In genomic region chr20:17598013-17598550, GRCh38 we compare ENCODE assay signal across 28 cellular contexts. TPM values are rescaled to one million over a fixed set of nuclear protein-coding genes. Genes with fewer than 3 reads are reported as not detected.
DNase-seq lines count a peak whose midpoint lies in the region; ATAC-seq, FAIRE-seq and TF ChIP-seq lines count a peak whose summit lies in the region.
"Had no signal": no experiment of that assay in that cellular context is flagged by ENCODE, and none has a peak within 500 bp of the region (broad histone marks: within the 10 kb centered on the region; RNA-seq: fewer than 3 reads in every experiment).

No MANE protein-coding gene starts in this region.

- H3K27ac ChIP-seq in body of pancreas (no peak overlapping the region), keratinocyte (ENCODE audit: control insufficient read depth, insufficient read depth, low read length) (no peak overlapping the region), trophoblast cell (ENCODE audit: low read depth, low read length) (no peak overlapping the region)
- H3K27ac ChIP-seq: C4-2B, SJSA1 had no signal

- H3K27me3 ChIP-seq in body of pancreas (no peaks in the 10 kb centered on the region), keratinocyte (ENCODE audit: control insufficient read depth, extremely low read depth, insufficient read depth, low read length) (no peaks in the 10 kb centered on the region), trophoblast cell (ENCODE audit: insufficient read depth, low read length) (no peaks in the 10 kb centered on the region)
- H3K27me3 ChIP-seq: SJSA1 had no signal

- H3K9me1 ChIP-seq in keratinocyte (ENCODE audit: control insufficient read depth, extremely low read depth, insufficient read depth, low read length) = peaks cover 7% of the 10 kb centered on the region

- H4K12ac ChIP-seq in trophoblast cell (ENCODE audit: low read depth, low read length) = no peak overlapping the region

- no peak overlapping the region for H3K14ac ChIP-seq in trophoblast cell (ENCODE audit: low read length)

- no peak overlapping the region for H3K18ac ChIP-seq in trophoblast cell (ENCODE audit: low read length)

- H3K4me3 ChIP-seq in body of pancreas (no peak overlapping the region), keratinocyte (ENCODE audit: control insufficient read depth in 2 of 3, extremely low read depth in 1 of 3, insufficient read depth in 2 of 3, low read depth in 1 of 3, low read length in 3 of 3) (no peak overlapping the region), trophoblast cell (ENCODE audit: low read depth, low read length) (no peak overlapping the region)
- H3K4me3 ChIP-seq: GM12878, HAP-1, SJSA1 had no signal

- no peak overlapping the region for H2AFZ ChIP-seq in keratinocyte (ENCODE audit: control insufficient read depth, low read length)
- no peak overlapping the region for H2AFZ ChIP-seq in trophoblast cell (ENCODE audit: insufficient read depth, low read length, poor library complexity)

- CTCF ChIA-PET in activated CD8-positive, alpha-beta T cell treated with anti-CD3 and anti-CD28 coated beads for 36 hours (lab: Charles Lee) = interaction anchor here (0.5 kb wide), 1 partner anchor 94 kb away, joined by 3 read pairs; no protein-coding TSS in a partner anchor

- 31 to 48% methylated on average over 1 of the region's 1 CpG for WGBS in body of pancreas, 2 donors
- no CpG with 5 or more reads among the region's 1 CpG for WGBS in trophoblast cell (ENCODE audit: extremely low coverage, insufficient coverage, insufficient read length)

- no peak overlapping the region for H2AK5ac ChIP-seq in trophoblast cell (ENCODE audit: low read length)

- no peaks in the 10 kb centered on the region for H3K9me3 ChIP-seq in body of pancreas
- H3K9me3 ChIP-seq in keratinocyte (ENCODE audit: control insufficient read depth, low read depth, low read length) = no peaks in the 10 kb centered on the region
- no peaks in the 10 kb centered on the region for H3K9me3 ChIP-seq in trophoblast cell (ENCODE audit: insufficient read depth, low read depth, low read length)
- H3K9me3 ChIP-seq: Caco-2, HAP-1, SJSA1 had no signal

- H3K79me2 ChIP-seq in keratinocyte (ENCODE audit: control insufficient read depth, insufficient read depth, low read length) = peaks cover 97% of the 10 kb centered on the region
- H3K79me2 ChIP-seq in trophoblast cell (ENCODE audit: control insufficient read depth, insufficient read depth, low read length, poor library complexity) = peaks cover 13% of the 10 kb centered on the region

- H2BK5ac ChIP-seq in trophoblast cell (ENCODE audit: low read depth, low read length, poor library complexity) = no peak overlapping the region

- H3K9ac ChIP-seq in keratinocyte (ENCODE audit: control insufficient read depth, extremely low read depth, insufficient read depth, low read length) (no peak overlapping the region), trophoblast cell (ENCODE audit: low read length) (no peak overlapping the region)

- POLR2A ChIA-PET in activated CD8-positive, alpha-beta T cell treated with anti-CD3 and anti-CD28 coated beads for 36 hours (lab: Charles Lee) = no interaction called here

- intact Hi-C loops in body of pancreas (cut with DNase I) = no loop called here
- intact Hi-C loops in activated CD8-positive, alpha-beta T cell treated with anti-CD3 and anti-CD28 coated beads for 36 hours (cut with micrococcal nuclease) = no loop called here

- no peak overlapping the region for H3K4me2 ChIP-seq in keratinocyte (ENCODE audit: control insufficient read depth, extremely low read depth, insufficient read depth, low read depth, low read length)
- H3K4me2 ChIP-seq in trophoblast cell (ENCODE audit: low read length) = no peak overlapping the region

- TF ChIP-seq CTCF in body of pancreas (IDR thresholded peaks at IDR 0.05) (no peak), keratinocyte (optimal IDR thresholded peaks at IDR 0.05 in 1 of 3, IDR thresholded peaks at IDR 0.05 in 1 of 3, conservative IDR thresholded peaks at IDR 0.05 in 1 of 3; ENCODE audit: extremely low read depth in 1 of 3, insufficient read depth in 2 of 3, low read length in 3 of 3) (no peak)
- no peak for TF ChIP-seq CTCF in activated CD8-positive, alpha-beta T cell treated with anti-CD3 and anti-CD28 coated beads for 36 hours (IDR thresholded peaks at IDR 0.05)

- H3K36me3 ChIP-seq in body of pancreas (replicated peaks in 1 of 2; ENCODE audit: insufficient read depth in 1 of 2, low read depth in 2 of 2) = no peaks in the 10 kb centered on the region
- peaks cover 7 to 8% of the 10 kb centered on the region in 2 experiments for H3K36me3 ChIP-seq in keratinocyte (ENCODE audit: control insufficient read depth in 2 of 2, extremely low read depth in 1 of 2, insufficient read depth in 2 of 2, low read length in 2 of 2)
- H3K36me3 ChIP-seq in trophoblast cell (ENCODE audit: control insufficient read depth in 1 of 2, insufficient read depth in 2 of 2, low read length in 2 of 2) = peaks cover 4 to 15% of the 10 kb centered on the region in 2 experiments
- H3K36me3 ChIP-seq: HAP-1 had no signal

- H3K27me3 Mint-ChIP-seq in activated CD8-positive, alpha-beta T cell treated with anti-CD3 and anti-CD28 coated beads for 36 hours = no peaks in the 10 kb centered on the region
- H3K27me3 Mint-ChIP-seq: B cell had no signal

- peak overlapping the region; percentile 77 for H3K4ac ChIP-seq in trophoblast cell (ENCODE audit: low read depth, low read length)

- peaks cover 78% of the 10 kb centered on the region for H3K4me1 ChIP-seq in body of pancreas
- peaks cover 17% of the 10 kb centered on the region for H3K4me1 ChIP-seq in keratinocyte (ENCODE audit: control insufficient read depth, extremely low read depth, insufficient read depth, low read length)
- peaks cover 3 to 13% of the 10 kb centered on the region in 2 experiments for H3K4me1 ChIP-seq in trophoblast cell (ENCODE audit: control insufficient read depth in 1 of 2, insufficient read depth in 2 of 2, low read length in 2 of 2)
- H3K4me1 ChIP-seq: SJSA1 had no signal

- FAIRE-seq in keratinocyte (lab: Jason Lieb, UNC) = peak; percentile 26
- FAIRE-seq: GM12878 had no signal

- ATAC-seq in body of pancreas = peak; percentile 28
- ATAC-seq in activated CD8-positive, alpha-beta T cell treated with anti-CD3 and anti-CD28 coated beads for 36 hours = no peak
- ATAC-seq: CD8-positive, alpha-beta T cell; GM12878 had no signal

- no peak overlapping the region for H4K8ac ChIP-seq in trophoblast cell (ENCODE audit: low read depth, low read length)

- DNase-seq in body of pancreas (no peak), keratinocyte (ENCODE audit: low read depth, low spot score) (no peak), trophoblast cell (no peak), NCI-H146 (lab: John Stamatoyannopoulos, UW) (no peak), NCI-H2029 treated with DMSO at 0.1 percent for 48 hours (lab: John Stamatoyannopoulos, UW) (no peak), NOMO-1 (lab: John Stamatoyannopoulos, UW; ENCODE audit: unreplicated experiment in 2 of 2) (no peak)
- DNase-seq in activated CD8-positive, alpha-beta T cell treated with anti-CD3 and anti-CD28 coated beads for 36 hours = no peak
- DNase-seq: Caco-2; CD8-positive, alpha-beta T cell; GDM1; GOT3; HFFc6; KBM-7; MM.1S; NCI-H1048; NCI-H1417; NCI-H1694 treated with DMSO at 0.1 percent for 48 hours; NCI-H2081 treated with DMSO at 0.1 percent for 48 hours; NCI-H2171; NCI-H345; NCI-H510A treated with DMSO at 0.1 percent for 48 hours; Right ventricle myocardium superior; RPMI8226 had no signal

- dilution Hi-C loops in keratinocyte (cut with MboI; ENCODE audit: extremely low pct_ligation_motif_present, low sequenced_read_pairs) = no loop called here

- no peak overlapping the region for H2BK12ac ChIP-seq in trophoblast cell (ENCODE audit: low read length)

- H3K79me1 ChIP-seq in trophoblast cell (ENCODE audit: low read length) = peaks cover 3% of the 10 kb centered on the region

- peaks cover 1% of the 10 kb centered on the region for H3K36me3 Mint-ChIP-seq in activated CD8-positive, alpha-beta T cell treated with anti-CD3 and anti-CD28 coated beads for 36 hours (ENCODE audit: low read depth)

- no peak overlapping the region for H3K4me3 Mint-ChIP-seq in activated CD8-positive, alpha-beta T cell treated with anti-CD3 and anti-CD28 coated beads for 36 hours
- H3K4me3 Mint-ChIP-seq: B cell; CD8-positive, alpha-beta T cell; HFFc6 had no signal

- H3K9me3 Mint-ChIP-seq in activated CD8-positive, alpha-beta T cell treated with anti-CD3 and anti-CD28 coated beads for 36 hours = no peaks in the 10 kb centered on the region
- H3K9me3 Mint-ChIP-seq: CD8-positive, alpha-beta T cell; HFFc6 had no signal

- no peak for TF ChIP-seq POLR2A in body of pancreas (IDR thresholded peaks at IDR 0.05)

- H3K4me1 Mint-ChIP-seq in activated CD8-positive, alpha-beta T cell treated with anti-CD3 and anti-CD28 coated beads for 36 hours (ENCODE audit: low read depth) = peaks cover 16% of the 10 kb centered on the region

- no peak overlapping the region for H3K27ac Mint-ChIP-seq in activated CD8-positive, alpha-beta T cell treated with anti-CD3 and anti-CD28 coated beads for 36 hours
- H3K27ac Mint-ChIP-seq: B cell; CD8-positive, alpha-beta T cell; HFFc6 had no signal

- no peak overlapping the region for H3K23ac ChIP-seq in trophoblast cell (ENCODE audit: low read length)

- H4K91ac ChIP-seq in trophoblast cell (ENCODE audit: low read depth, low read length) = no peak overlapping the region

- H2BK120ac ChIP-seq in trophoblast cell (ENCODE audit: insufficient read depth, low read length, poor library complexity) = no peak overlapping the region

- peaks cover 34% of the 10 kb centered on the region for H4K20me1 ChIP-seq in keratinocyte (ENCODE audit: control insufficient read depth, extremely low read depth, insufficient read depth, low read length)

RNA-seq across cellular contexts. Expression of gene DSTN, which starts 28.2 kb away (rescaled TPM):
- 100 to 1,000 TPM; 103 to 464 TPM for total RNA-seq in body of pancreas
- 174 to 385 TPM (median 288 TPM) in 3 replicates for polyA plus RNA-seq in keratinocyte
- polyA plus RNA-seq in keratinocyte (2011; ENCODE audit: low read depth) = 397 TPM
- polyA plus RNA-seq in keratinocyte (2011; cell fraction: cytosol; rRNA removed) = 437 and 557 TPM in 2 replicates
- 143 and 173 TPM in 2 replicates for polyA plus RNA-seq in keratinocyte (2011; cell fraction: nucleus; rRNA removed)
- 470 and 547 TPM in 2 replicates for polyA plus RNA-seq in keratinocyte (2012; ENCODE audit: low replicate concordance)
- 10.6 to 73.1 TPM (median 36.7 TPM) in 3 replicates for polyA minus RNA-seq in keratinocyte
- 69.1 TPM for polyA minus RNA-seq in keratinocyte (2011; cell fraction: cytosol; rRNA and poly(A)+ RNA removed)
- 14.5 and 41.5 TPM in 2 replicates for polyA minus RNA-seq in keratinocyte (2011; cell fraction: nucleus; rRNA and poly(A)+ RNA removed)
- polyA plus RNA-seq in trophoblast cell (2013) = 565 and 566 TPM in 2 replicates
- total RNA-seq in activated CD8-positive, alpha-beta T cell treated with anti-CD3 and anti-CD28 coated beads for 36 hours = 10 to 100 TPM; 55.5 to 56.4 TPM
